Comparison of ENCODE assay signal across 8 cellular contexts in the genomic region with DNA sequence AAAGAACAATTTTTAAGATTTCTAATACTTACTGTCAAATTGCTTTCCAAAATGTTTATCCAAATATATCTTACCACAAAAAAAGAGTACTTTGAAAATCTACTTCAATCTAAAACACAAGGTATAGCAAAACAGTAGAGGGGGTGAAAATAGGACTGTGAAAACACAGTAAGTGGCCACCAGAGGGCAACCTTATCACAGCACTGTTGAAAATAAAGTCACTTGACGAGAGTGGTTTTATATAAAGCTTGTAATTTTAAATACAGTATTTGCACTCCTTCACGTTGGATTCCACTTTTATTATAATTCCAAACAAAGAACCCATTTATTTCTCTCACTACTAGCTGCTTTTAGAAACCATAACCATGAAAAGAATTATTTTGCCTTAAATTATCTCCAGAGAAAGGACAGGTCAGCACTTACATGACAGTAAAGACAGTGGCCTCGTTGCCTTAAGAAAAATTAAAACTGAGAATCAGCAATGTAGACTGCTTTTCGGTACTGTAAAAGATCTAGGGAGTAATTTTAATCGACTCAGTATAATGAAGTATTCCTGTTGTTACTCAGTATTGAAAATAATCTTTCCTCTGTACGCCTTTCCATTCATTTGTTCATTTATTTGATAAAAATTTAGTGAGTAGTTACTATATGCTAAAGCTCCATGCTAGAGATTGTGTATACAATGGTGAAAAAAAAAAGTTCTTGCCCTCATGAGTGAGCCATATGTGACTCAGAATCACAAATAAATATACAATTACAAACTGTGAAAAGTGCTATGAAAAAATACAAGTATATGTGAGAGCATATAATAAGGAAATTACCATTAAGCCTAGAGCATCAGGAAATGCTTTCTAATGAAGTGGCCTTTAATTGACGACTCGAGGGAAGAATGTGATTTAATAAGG. TPM values are rescaled to one million over a fixed set of nuclear protein-coding genes. Genes with fewer than 3 reads are reported as not detected.
A peak's percentile ranks its signal among the peaks of the same experiment; 100 is the strongest.
DNase-seq lines count a peak whose midpoint lies in the region; ATAC-seq and TF ChIP-seq lines count a peak whose summit lies in the region.

No MANE protein-coding gene starts in this region.

- no peaks in the 10 kb centered on the region for H3K9me3 Mint-ChIP-seq in chondrocyte (ENCODE audit: low read depth)

- DNase-seq in DMS79 (lab: John Stamatoyannopoulos, UW): peak; percentile 25
- DNase-seq in NCI-H345 (lab: John Stamatoyannopoulos, UW): peak; percentile 51
- DNase-seq in activated CD4-positive, alpha-beta T cell treated with anti-CD3 and anti-CD28 coated beads for 24 hours (ENCODE audit: low read depth in 2 of 2): peak; percentile 30 to 32
- no peak for DNase-seq in chondrocyte (ENCODE audit: low spot score)
- peak; percentile 60 for DNase-seq in left lobe of liver (ENCODE audit: low spot score)
- DNase-seq in stimulated activated CD4-positive, alpha-beta T cell treated with anti-CD3 and anti-CD28 coated beads, Interleukin-4, amount 100 ng/mL, for 48 hours (ENCODE audit: low read depth in 2 of 2): peak; percentile 27 to 49

- no peak overlapping the region for H3K27ac Mint-ChIP-seq in chondrocyte (ENCODE audit: unreplicated experiment)

- peaks cover 27% of the 10 kb centered on the region for H3K4me1 Mint-ChIP-seq in chondrocyte (ENCODE audit: low read depth)

- no peak overlapping the region for H3K4me3 Mint-ChIP-seq in chondrocyte (ENCODE audit: unreplicated experiment)

- ATAC-seq in HG02885 (IDR thresholded peaks at IDR 0.05; ENCODE audit: poor library complexity, unreplicated experiment): peak; percentile 72
- peak; percentile 87 for ATAC-seq in left lobe of liver
- no peak for ATAC-seq in GM18907 (IDR thresholded peaks at IDR 0.05; ENCODE audit: unreplicated experiment)

- peaks cover 2% of the 10 kb centered on the region for H3K36me3 Mint-ChIP-seq in chondrocyte (ENCODE audit: low read depth)

- peak; percentile 98 for TF ChIP-seq CTCF in chondrocyte (IDR thresholded peaks at IDR 0.05)

- no peaks in the 10 kb centered on the region for H3K27me3 Mint-ChIP-seq in chondrocyte (ENCODE audit: low read depth)

RNA-seq across cellular contexts. Expression of gene CDK5RAP2, which starts 40.0 kb away (rescaled TPM):
- total RNA-seq in chondrocyte (36.3 to 70.4 TPM (median 40.4 TPM) in 3 replicates), left lobe of liver (27.4 TPM)
